ENCODE assay signal across 9 cellular contexts in the genomic region with DNA sequence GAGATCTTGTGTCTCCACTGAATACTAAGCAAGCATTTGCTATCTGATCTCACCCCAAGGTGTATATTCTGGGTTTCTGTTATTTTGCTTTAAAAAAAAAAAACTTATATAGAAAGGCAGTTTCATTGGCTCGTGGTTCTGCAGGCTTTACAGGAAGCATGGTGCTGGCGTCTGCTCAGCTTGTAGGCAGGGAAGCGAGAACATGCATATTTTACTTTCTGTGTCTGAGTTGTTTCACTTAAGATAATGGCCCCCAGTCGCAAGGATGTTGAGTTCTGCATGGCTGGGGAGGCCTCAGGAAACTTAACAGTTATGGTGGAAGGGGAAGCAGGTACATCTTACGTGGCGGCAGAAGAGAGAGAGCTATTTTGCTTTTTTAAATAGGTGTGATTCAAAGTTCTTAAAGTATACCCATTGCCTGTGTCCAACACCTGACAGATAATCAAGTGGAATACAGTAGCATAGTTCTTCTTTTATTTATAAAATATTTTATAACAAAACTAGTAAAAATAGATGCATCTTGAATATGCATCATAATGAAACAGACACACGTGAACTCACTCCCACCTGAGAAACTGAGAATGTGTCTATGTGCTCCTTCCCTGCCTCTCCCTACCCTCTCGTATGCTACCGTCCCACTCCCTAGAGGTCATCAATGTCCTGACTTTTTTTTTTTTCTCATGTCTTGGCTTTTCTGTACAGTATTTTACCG. TPM values are rescaled to one million over a fixed set of nuclear protein-coding genes. Genes with fewer than 3 reads are reported as not detected.
DNase-seq lines count a peak whose midpoint lies in the region; ATAC-seq, FAIRE-seq and TF ChIP-seq lines count a peak whose summit lies in the region.
"Had no signal": no experiment of that assay in that cellular context is flagged by ENCODE, and none has a peak within 500 bp of the region (broad histone marks: within the 10 kb centered on the region; RNA-seq: fewer than 3 reads in every experiment).

No MANE protein-coding gene starts in this region.

- no peaks in the 10 kb centered on the region for H3K36me3 Mint-ChIP-seq in activated T-helper 17 cell treated with anti-CD3 and anti-CD28 coated beads, Interleukin-2, amount 50 U/mL, for 72 hours (ENCODE audit: low read depth)
- no peaks in the 10 kb centered on the region for H3K36me3 Mint-ChIP-seq in natural killer cell

- peak overlapping the region; percentile 93 for H3K4me3 Mint-ChIP-seq in activated T-helper 17 cell treated with anti-CD3 and anti-CD28 coated beads, Interleukin-2, amount 50 U/mL, for 72 hours
- H3K4me3 Mint-ChIP-seq in natural killer cell = peak overlapping the region; percentile 91

- no peaks in the 10 kb centered on the region for H3K27me3 Mint-ChIP-seq in activated T-helper 17 cell treated with anti-CD3 and anti-CD28 coated beads, Interleukin-2, amount 50 U/mL, for 72 hours
- no peaks in the 10 kb centered on the region for H3K27me3 Mint-ChIP-seq in natural killer cell (ENCODE audit: low read depth in 2 of 2)

- peaks cover 32% of the 10 kb centered on the region for H3K4me1 Mint-ChIP-seq in activated T-helper 17 cell treated with anti-CD3 and anti-CD28 coated beads, Interleukin-2, amount 50 U/mL, for 72 hours
- peaks cover 13 to 28% of the 10 kb centered on the region in 2 donors for H3K4me1 Mint-ChIP-seq in natural killer cell

- intact Hi-C loops in natural killer cell (cut with micrococcal nuclease) = loop anchor here (1.0 to 2.0 kb wide), 3 partner anchors 15 to 36 kb away; partner anchors contain the start of gene ARHGAP17

- FAIRE-seq in GM12892 (lab: Jason Lieb, UNC) = peak; percentile 70
- FAIRE-seq: colon had no signal

- no peak for TF ChIP-seq CTCF in natural killer cell (IDR thresholded peaks at IDR 0.05)

- peak overlapping the region; percentile 91 for H3K27ac Mint-ChIP-seq in activated T-helper 17 cell treated with anti-CD3 and anti-CD28 coated beads, Interleukin-2, amount 50 U/mL, for 72 hours
- H3K27ac Mint-ChIP-seq in natural killer cell = peak overlapping the region in 1 of 2 donors; percentile 91

- ATAC-seq in HG02840 (IDR thresholded peaks at IDR 0.05; ENCODE audit: low FRiP score, unreplicated experiment) = peak; percentile 25
- peak; percentile 20 for ATAC-seq in activated T-helper 17 cell treated with anti-CD3 and anti-CD28 coated beads, Interleukin-2, amount 50 U/mL, for 72 hours (replicated peaks)
- no peak for ATAC-seq in natural killer cell
- ATAC-seq in HG03108 (IDR thresholded peaks at IDR 0.05; ENCODE audit: unreplicated experiment) = no peak

- DNase-seq in GM12892 (ENCODE audit: insufficient read length) = no peak
- DNase-seq in natural killer cell = no peak
- DNase-seq in effector CD4-positive, alpha-beta T cell = no peak
- no peak for DNase-seq in erythroblast (lab: John Stamatoyannopoulos, UW)
- no peak for DNase-seq in Ammon's horn (ENCODE audit: low spot score)

- H3K9me3 Mint-ChIP-seq in activated T-helper 17 cell treated with anti-CD3 and anti-CD28 coated beads, Interleukin-2, amount 50 U/mL, for 72 hours = no peaks in the 10 kb centered on the region
- no peaks in the 10 kb centered on the region for H3K9me3 Mint-ChIP-seq in natural killer cell

- TF ChIP-seq POLR2A in GM12892 (IDR thresholded peaks at IDR 0.05; ENCODE audit: low read depth, low read length) = peak; percentile 24; the same call in 1 of the 2 replicates
- no peak for TF ChIP-seq POLR2A in erythroblast (IDR thresholded peaks at IDR 0.05; ENCODE audit: low read length)

RNA-seq across cellular contexts. Expression of gene ARHGAP17, which starts 15.4 kb away (rescaled TPM):
- polyA plus RNA-seq in GM12892 (2012; ENCODE audit: missing spikeins) = 77.6 TPM
- total RNA-seq in activated T-helper 17 cell treated with anti-CD3 and anti-CD28 coated beads, Interleukin-2, amount 50 U/mL, for 72 hours = 10 to 100 TPM; 47.7 to 73.8 TPM
- total RNA-seq in natural killer cell = 10 to 100 TPM; 67.0 to 85.7 (median 84.7) TPM

Comparison
In these comparisons a context has a peak if more than half of its experiments do, and no peak if none do; other contexts are left out.
1. ATAC-seq: peak in HG02840 (single experiment) and activated T-helper 17 cell treated with anti-CD3 and anti-CD28 coated beads, Interleukin-2, amount 50 U/mL, for 72 hours (single experiment); none in natural killer cell (0 of 3) and HG03108 (single experiment).